9 cellular contexts compared by ENCODE assay signal in genomic region chr5:112604741-112605390, GRCh38.
DNase-seq lines count a peak whose midpoint lies in the region; ATAC-seq, FAIRE-seq and TF ChIP-seq lines count a peak whose summit lies in the region.
"Had no signal": no experiment of that assay in that cellular context is flagged by ENCODE, and none has a peak within 500 bp of the region (broad histone marks: within the 10 kb centered on the region; RNA-seq: fewer than 3 reads in every experiment).

No MANE protein-coding gene starts in this region.

- no peaks in the 10 kb centered on the region for H3K27me3 ChIP-seq in HCT116 (ENCODE audit: insufficient read depth, low read length)
- no peaks in the 10 kb centered on the region for H3K27me3 ChIP-seq in hepatocyte

- ATAC-seq in HCT116 (peak; percentile 95), GM21360 (IDR thresholded peaks at IDR 0.05; ENCODE audit: unreplicated experiment) (no peak)

- DNase-seq in HCT116 (ENCODE audit: low read depth, low spot score), result peak; percentile 29
- DNase-seq in NOMO-1 treated with dmso at 0.1 percent for 144 hours (lab: John Stamatoyannopoulos, UW; ENCODE audit: unreplicated experiment), result peak; percentile 31
- DNase-seq in hepatocyte (ENCODE audit: low spot score), result peak; percentile 70
- DNase-seq in HTR-8/SVneo (ENCODE audit: insufficient read length, low spot score), result no peak
- no peak for DNase-seq in GM12892 (ENCODE audit: insufficient read length)
- DNase-seq in activated gamma-delta T cell (lab: John Stamatoyannopoulos, UW), result no peak

- H3K9me3 ChIP-seq in HCT116 (ENCODE audit: control insufficient read depth in 1 of 2, insufficient read depth in 1 of 2, low read depth in 1 of 2, low read length in 2 of 2) (no peaks in the 10 kb centered on the region), hepatocyte (ENCODE audit: low read depth) (no peaks in the 10 kb centered on the region)

- POLR2A ChIA-PET in HCT116 (lab: Charles Lee), result no interaction called here

- CTCF ChIA-PET in HCT116 (lab: Charles Lee), result no interaction called here

- BruUV-seq in HCT116 (replicated peaks; lab: Mats Ljungman, UMichigan), result no TSS peak

- H3K9me2 ChIP-seq in HCT116 (ENCODE audit: insufficient read depth) (no peaks in the 10 kb centered on the region), hepatocyte (replicated peaks; ENCODE audit: insufficient read depth) (no peaks in the 10 kb centered on the region)

- H3K27ac ChIP-seq in HCT116 (ENCODE audit: low read depth, low read length), result no peak overlapping the region
- H3K27ac ChIP-seq in hepatocyte, result peak overlapping the region; percentile 11
- H3K27ac ChIP-seq: KMS-11 had no signal

- RAD21 ChIA-PET in HCT116 (lab: Charles Lee; ENCODE audit: low non-redundant PET in 1 of 2, low total read pairs in 2 of 2, uncharacterized antibody in 2 of 2, unreplicated experiment in 2 of 2), result interaction anchor here in 1 of 2 experiments (0.7 kb wide), 1 partner anchor 769 kb away, joined by 3 read pairs; no protein-coding TSS in a partner anchor

- H3K4me3 ChIP-seq in HCT116 (replicated peaks in 1 of 2; ENCODE audit: low read depth in 1 of 2, low read length in 2 of 2) (no peak overlapping the region), hepatocyte (no peak overlapping the region)

- no peak overlapping the region for H3K9ac ChIP-seq in HCT116 (ENCODE audit: low read length)
- H3K9ac ChIP-seq: KMS-11 had no signal

- TF ChIP-seq CTCF in GM12873 (IDR thresholded peaks at IDR 0.05; ENCODE audit: insufficient read depth, low read depth, low read length, missing control alignments) (peak; percentile 63), HCT116 (IDR thresholded peaks at IDR 0.05 in 2 of 3, conservative IDR thresholded peaks at IDR 0.05 in 1 of 3; ENCODE audit: borderline replicate concordance in 1 of 3, insufficient read depth in 1 of 3, low read depth in 2 of 3, low read length in 2 of 3) (peak; percentile 15 to 52 (median 49); a peak in 4 of 6 replicates), hepatocyte (IDR thresholded peaks at IDR 0.05; ENCODE audit: poor library complexity) (peak; percentile 43)

- no peaks in the 10 kb centered on the region for H3K79me2 ChIP-seq in HCT116 (ENCODE audit: insufficient read depth, low read length)
- no peaks in the 10 kb centered on the region for H3K79me2 ChIP-seq in hepatocyte

- H4K20me1 ChIP-seq in HCT116 (ENCODE audit: insufficient read depth), result no peaks in the 10 kb centered on the region
- H4K20me1 ChIP-seq in hepatocyte (ENCODE audit: insufficient read depth, poor library complexity, severe bottlenecking), result no peaks in the 10 kb centered on the region

- TF ChIP-seq RAD21 in HCT116 (IDR thresholded peaks at IDR 0.05; ENCODE audit: low read depth), result peak; percentile 53

- FAIRE-seq in HTR-8/SVneo (lab: Jason Lieb, UNC) (no peak), GM12892 (lab: Jason Lieb, UNC) (no peak)

- TF ChIP-seq POLR2A in HCT116 (IDR thresholded peaks at IDR 0.05; ENCODE audit: borderline replicate concordance, extremely low read depth, insufficient read depth, insufficient read length) (no peak), GM12892 (IDR thresholded peaks at IDR 0.05; ENCODE audit: low read depth, low read length) (no peak)

- H3K36me3 ChIP-seq in HCT116 (ENCODE audit: control insufficient read depth in 1 of 2, insufficient read depth in 2 of 2, low read length in 2 of 2) (no peaks in the 10 kb centered on the region), hepatocyte (replicated peaks; ENCODE audit: insufficient read depth, low read depth) (no peaks in the 10 kb centered on the region)

- WGBS in hepatocyte (ENCODE audit: low lambda C conversion rate, missing lambda C conversion rate), result 24% methylated on average over 2 of the region's 2 CpGs

- no peaks in the 10 kb centered on the region; a peak in 1 of 4 replicates for H3K4me1 ChIP-seq in HCT116 (ENCODE audit: control insufficient read depth in 1 of 2, insufficient read depth in 2 of 2, low read length in 2 of 2)
- H3K4me1 ChIP-seq in hepatocyte (ENCODE audit: insufficient read depth), result no peaks in the 10 kb centered on the region

- H3K4me2 ChIP-seq in HCT116 (ENCODE audit: low read length) (no peak overlapping the region), hepatocyte (no peak overlapping the region)
- H3K4me2 ChIP-seq: KMS-11 had no signal

- no peak overlapping the region for H2AFZ ChIP-seq in HCT116 (ENCODE audit: low read depth, low read length, poor library complexity, severe bottlenecking)
- no peak overlapping the region for H2AFZ ChIP-seq in hepatocyte

- intact Hi-C loops in HCT116 (cut with micrococcal nuclease), result no loop called here

TF ChIP-seq in HCT116, 20 proteins besides CTCF, POLR2A, EP300 and RAD21:
- no peak for TF ChIP-seq ZNF274 (IDR thresholded peaks at IDR 0.05; ENCODE audit: low read depth, low read length)
- TF ChIP-seq EZH2phosphoT487 (IDR thresholded peaks at IDR 0.05; ENCODE audit: borderline replicate concordance), result no peak
- TF ChIP-seq SRF (IDR thresholded peaks at IDR 0.05; ENCODE audit: low read depth), result no peak
- TF ChIP-seq SP1 (IDR thresholded peaks at IDR 0.05; ENCODE audit: low read depth), result peak; percentile 23; the same call in 1 of the 2 replicates
- TF ChIP-seq ZBTB33 (IDR thresholded peaks at IDR 0.05; ENCODE audit: extremely low read depth, insufficient replicate concordance, low read length), result no peak
- TF ChIP-seq TCF7L2 (IDR thresholded peaks at IDR 0.05; ENCODE audit: borderline replicate concordance, extremely low read depth, insufficient read depth, insufficient read length), result peak; percentile 40
- TF ChIP-seq JUND (IDR thresholded peaks at IDR 0.05), result no peak
- TF ChIP-seq CBX3 (IDR thresholded peaks at IDR 0.05; ENCODE audit: low read depth), result no peak
TF ChIP-seq in HCT116: peak in this region for 2.

Comparison
In these comparisons a context has a peak if more than half of its experiments do, and no peak if none do; other contexts are left out.
1. DNase-seq: peak in HCT116 (single experiment), NOMO-1 treated with dmso at 0.1 percent for 144 hours (single experiment) and hepatocyte (single experiment); none in HTR-8/SVneo (single experiment), GM12892 (single experiment) and activated gamma-delta T cell (single experiment).
2. Peak in every context shown above with its lines, with median percentiles within 50 percentile points of each other: CTCF ChIP-seq.